In the genomic region with DNA sequence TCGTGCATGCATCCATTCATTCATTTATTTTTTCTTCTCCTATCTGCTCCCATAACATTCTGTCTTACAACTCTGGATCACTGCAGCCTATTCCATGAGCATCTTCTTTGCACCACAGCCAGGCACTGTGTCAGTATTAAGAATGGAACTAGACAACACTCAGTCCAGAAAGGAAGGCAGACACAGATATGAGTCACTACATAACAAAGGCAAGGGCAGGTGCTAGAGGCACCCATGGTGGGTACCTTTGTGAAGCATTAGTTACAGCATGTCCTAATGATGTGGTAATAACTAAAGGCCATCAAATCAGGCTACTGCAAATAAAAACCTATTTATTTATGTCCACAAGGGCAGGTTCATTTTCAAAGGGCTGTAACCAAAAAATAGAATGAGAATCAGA, we compare ENCODE assay signal across 12 cellular contexts. TPM values are rescaled to one million over a fixed set of nuclear protein-coding genes. Genes with fewer than 3 reads are reported as not detected.
DNase-seq lines count a peak whose midpoint lies in the region; ATAC-seq and TF ChIP-seq lines count a peak whose summit lies in the region.
"Had no signal": no experiment of that assay in that cellular context is flagged by ENCODE, and none has a peak within 500 bp of the region (broad histone marks: within the 10 kb centered on the region; RNA-seq: fewer than 3 reads in every experiment).

No MANE protein-coding gene starts in this region.

- H3K9ac ChIP-seq in OCI-LY3 (ENCODE audit: low read length): no peak overlapping the region

- peaks cover 6% of the 10 kb centered on the region; the same call in 1 of the 2 replicates for H3K9me3 ChIP-seq in OCI-LY3 (ENCODE audit: insufficient read depth, low read length)
- no peaks in the 10 kb centered on the region for H3K9me3 ChIP-seq in uterus
- H3K9me3 ChIP-seq: SJSA1 had no signal

- H3K4me3 ChIP-seq in OCI-LY3 (ENCODE audit: low read length) (peak overlapping the region; percentile 10), uterus (no peak overlapping the region)
- H3K4me3 ChIP-seq: GM23338, SJSA1 had no signal

- H3K4me1 ChIP-seq in OCI-LY3 (ENCODE audit: low read length) (peaks cover 46% of the 10 kb centered on the region), uterus (no peaks in the 10 kb centered on the region)

- peak; percentile 85 for ATAC-seq in GM18511 (IDR thresholded peaks at IDR 0.05; ENCODE audit: unreplicated experiment)
- peak; percentile 83 for ATAC-seq in HG02884 (IDR thresholded peaks at IDR 0.05; ENCODE audit: unreplicated experiment)

- peaks cover 88% of the 10 kb centered on the region for H3K79me2 ChIP-seq in OCI-LY3 (ENCODE audit: low read length)

- H3K27me3 ChIP-seq in OCI-LY3 (ENCODE audit: low read depth, low read length) (no peaks in the 10 kb centered on the region), uterus (no peaks in the 10 kb centered on the region)
- H3K27me3 ChIP-seq: SJSA1 had no signal

- H3K4me2 ChIP-seq in OCI-LY3 (ENCODE audit: low read length): peak overlapping the region; percentile 57
- H3K4me2 ChIP-seq: GM23338 had no signal

- no peak for TF ChIP-seq CTCF in OCI-LY3 (IDR thresholded peaks at IDR 0.05; ENCODE audit: low read depth, low read length)
- TF ChIP-seq CTCF in uterus (IDR thresholded peaks at IDR 0.05): no peak

- H3K36me3 ChIP-seq in OCI-LY3 (replicated peaks; ENCODE audit: low read depth, low read length): peaks cover 26% of the 10 kb centered on the region
- no peaks in the 10 kb centered on the region for H3K36me3 ChIP-seq in uterus
- H3K36me3 ChIP-seq: SJSA1 had no signal

- H2AFZ ChIP-seq in OCI-LY3 (ENCODE audit: low read depth, low read length): no peak overlapping the region
- H2AFZ ChIP-seq: GM23338 had no signal

- intact Hi-C loops in uterus (cut with DNase I; ENCODE audit: low total_unique reads) (no loop called here), cardiac septum (cut with DNase I) (no loop called here)

- DNase-seq in kidney tubule cell (ENCODE audit: low spot score) (peak; percentile 71), cortex of kidney (lab: John Stamatoyannopoulos, UW) (no peak), uterus (no peak), cardiac septum (ENCODE audit: low spot score) (no peak)
- no peak for DNase-seq in activated CD4-positive, CD25-positive, alpha-beta regulatory T cell treated with anti-CD3 and anti-CD28 coated beads, Interleukin-2, amount 50 U/mL, for 72 hours
- DNase-seq: activated effector memory CD4-positive, alpha-beta T cell treated with Interleukin-2 at 50 U/mL for 16 hours; stimulated activated naive CD4-positive, alpha-beta T cell had no signal

- 0 out of 2 replicates have a peak overlapping the region, but pooled peaks have one; percentile 10 for H3K27ac ChIP-seq in OCI-LY3 (ENCODE audit: low read length)
- no peak overlapping the region for H3K27ac ChIP-seq in uterus
- H3K27ac ChIP-seq: SJSA1 had no signal

- no peak for TF ChIP-seq POLR2A in uterus (IDR thresholded peaks at IDR 0.05)

- H4K20me1 ChIP-seq in OCI-LY3 (ENCODE audit: insufficient read depth, low read length): peaks cover 41% of the 10 kb centered on the region; the same call in 1 of the 2 replicates

RNA-seq across cellular contexts. Expression of gene TENM4, which starts 28.1 kb away (rescaled TPM):
- total RNA-seq in uterus: 10 to 100 TPM in 1 of 4 donors, 1 to 10 TPM in 2, under 1 TPM in 1; 0.88 to 61.5 (median 4.0) TPM
- 3.4 TPM for total RNA-seq in cardiac septum
- total RNA-seq: SJSA1 had no signal
